9 cellular contexts compared by ENCODE assay signal in the genomic region with DNA sequence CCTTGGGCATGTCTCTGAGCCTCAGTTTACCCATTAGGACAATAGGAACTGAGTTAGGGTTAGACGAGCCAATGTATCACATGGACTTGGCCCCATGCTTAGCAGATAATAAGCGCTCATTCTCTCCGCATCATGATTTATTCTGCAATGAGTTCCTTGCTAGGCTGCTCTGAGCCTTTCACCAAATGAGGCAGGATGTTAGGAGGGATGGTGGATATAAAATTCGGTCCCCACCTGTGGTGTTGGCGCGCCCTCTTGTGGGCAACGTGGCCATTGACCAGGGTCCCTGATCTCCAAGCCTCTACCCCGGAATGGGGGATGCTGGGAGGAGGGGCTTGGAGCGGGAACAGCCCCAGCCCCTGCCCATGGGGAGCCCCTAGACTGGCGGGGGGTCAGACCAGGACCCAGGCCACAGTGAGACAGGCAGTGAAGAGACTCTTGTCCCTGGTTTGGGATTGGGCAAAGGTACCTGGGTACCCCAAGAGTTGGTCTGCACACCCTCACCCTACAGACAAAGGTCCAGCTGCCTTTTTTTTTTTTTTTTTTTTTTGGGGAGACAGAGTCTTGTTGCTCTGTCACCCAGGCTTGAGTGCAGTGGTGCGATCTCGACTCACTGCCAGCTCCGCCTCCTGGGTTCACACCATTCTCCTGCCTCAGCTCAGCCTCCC. TPM values are rescaled to one million over a fixed set of nuclear protein-coding genes. Genes with fewer than 3 reads are reported as not detected.
DNase-seq lines count a peak whose midpoint lies in the region; ATAC-seq and TF ChIP-seq lines count a peak whose summit lies in the region.
"Had no signal": no experiment of that assay in that cellular context is flagged by ENCODE, and none has a peak within 500 bp of the region (broad histone marks: within the 10 kb centered on the region; RNA-seq: fewer than 3 reads in every experiment).

No MANE protein-coding gene starts in this region.

- CTCF ChIA-PET in CD4-positive, alpha-beta memory T cell (lab: Charles Lee; ENCODE audit: partially characterized antibody), result interaction anchor here (0.7 to 4.4 kb wide), 7 partner anchors 74 to 309 kb away, joined by 3 to 28 read pairs (median 3); a partner anchor contains a TSS

- H3K27ac ChIP-seq in CD4-positive, alpha-beta memory T cell (ENCODE audit: low read depth, low read length), result no peak overlapping the region
- no peak overlapping the region for H3K27ac ChIP-seq in mesenchymal stem cell (ENCODE audit: low read length, poor library complexity, severe bottlenecking)

- H3K36me3 Mint-ChIP-seq in CD4-positive, alpha-beta memory T cell, result peaks cover 17 to 18% of the 10 kb centered on the region in 2 donors
- no peaks in the 10 kb centered on the region for H3K36me3 Mint-ChIP-seq in HFFc6 (ENCODE audit: low read depth)

- no peak overlapping the region for H2AFZ ChIP-seq in mesenchymal stem cell (ENCODE audit: low read depth, low read length)

- no peak overlapping the region for H3K4me2 ChIP-seq in mesenchymal stem cell (ENCODE audit: low read length, poor library complexity, severe bottlenecking)

- no peak overlapping the region for H4K91ac ChIP-seq in mesenchymal stem cell (ENCODE audit: low read length)

- H3K4me3 ChIP-seq in CD4-positive, alpha-beta memory T cell (ENCODE audit: low read length in 2 of 2), result no peak overlapping the region
- no peak overlapping the region for H3K4me3 ChIP-seq in mesenchymal stem cell (ENCODE audit: insufficient read depth in 1 of 2, low read depth in 1 of 2, low read length in 2 of 2)

- H3K9me3 Mint-ChIP-seq in CD4-positive, alpha-beta memory T cell, result no peaks in the 10 kb centered on the region
- H3K9me3 Mint-ChIP-seq in HFFc6, result no peaks in the 10 kb centered on the region

- no peak overlapping the region for H3K14ac ChIP-seq in mesenchymal stem cell (ENCODE audit: low read length in 2 of 2)

- peak overlapping the region in 1 of 7 donors; percentile 77 for H3K27ac Mint-ChIP-seq in CD4-positive, alpha-beta memory T cell
- no peak overlapping the region for H3K27ac Mint-ChIP-seq in HFFc6

- H2BK120ac ChIP-seq in mesenchymal stem cell (ENCODE audit: low read depth, low read length), result no peak overlapping the region

- no peak overlapping the region for H3K18ac ChIP-seq in mesenchymal stem cell (ENCODE audit: low read depth in 1 of 2, low read length in 2 of 2)

- H3K4ac ChIP-seq in mesenchymal stem cell (ENCODE audit: low read depth in 1 of 2, low read length in 2 of 2), result no peak overlapping the region

- peak; percentile 98 for TF ChIP-seq CTCF in HFFc6 (IDR thresholded peaks at IDR 0.05)

- no peak overlapping the region for H3K23ac ChIP-seq in mesenchymal stem cell (ENCODE audit: low read length in 2 of 2)

- no peaks in the 10 kb centered on the region for H3K79me1 ChIP-seq in mesenchymal stem cell (replicated peaks; ENCODE audit: low read length, poor library complexity, severe bottlenecking)

- H3K9me3 ChIP-seq in CD4-positive, alpha-beta memory T cell (ENCODE audit: control insufficient read depth in 1 of 2, low read length in 2 of 2), result no peaks in the 10 kb centered on the region
- H3K9me3 ChIP-seq in mesenchymal stem cell (ENCODE audit: control insufficient read depth, low read length), result no peaks in the 10 kb centered on the region

- H3K27me3 ChIP-seq in CD4-positive, alpha-beta memory T cell (ENCODE audit: insufficient read depth, low read length), result no peaks in the 10 kb centered on the region
- no peaks in the 10 kb centered on the region for H3K27me3 ChIP-seq in mesenchymal stem cell (ENCODE audit: control insufficient read depth in 1 of 2, insufficient read depth in 1 of 2, low read length in 2 of 2)

- H3K4me1 ChIP-seq in CD4-positive, alpha-beta memory T cell (ENCODE audit: insufficient read depth, low read length), result peaks cover 7% of the 10 kb centered on the region
- H3K4me1 ChIP-seq in mesenchymal stem cell (ENCODE audit: control insufficient read depth, insufficient read depth, low read depth, low read length), result no peaks in the 10 kb centered on the region

- no peak for ATAC-seq in HG03095 (IDR thresholded peaks at IDR 0.05; ENCODE audit: unreplicated experiment)

- no peak overlapping the region for H4K8ac ChIP-seq in mesenchymal stem cell (ENCODE audit: low read length)

- 15% methylated on average over 9 of the region's 13 CpGs for WGBS in mesenchymal stem cell

- DNase-seq in CD4-positive, alpha-beta memory T cell, result peak; percentile 75 to 82 (median 78)
- DNase-seq in HFFc6 (peak; percentile 56), NOMO-1 treated with DMSO at 0.1 percent for 48 hours (lab: John Stamatoyannopoulos, UW; ENCODE audit: unreplicated experiment) (peak; percentile 68), mesenchymal stem cell (peak; percentile 76)
- peak; percentile 54 to 79 for DNase-seq in activated CD8-positive, alpha-beta memory T cell treated with anti-CD3 and anti-CD28 coated beads for 1 hour (ENCODE audit: extremely low read depth in 1 of 2, low read depth in 1 of 2)
- peak; percentile 80 for DNase-seq in effector CD8-positive, alpha-beta T cell (lab: John Stamatoyannopoulos, UW)
- peak; percentile 56 to 60 for DNase-seq in stimulated activated CD8-positive, alpha-beta memory T cell treated with anti-CD3 and anti-CD28 coated beads, Interleukin-15, amount 100 ng/mL, for 48 hours (ENCODE audit: low read depth in 2 of 2)

- H2BK15ac ChIP-seq in mesenchymal stem cell (ENCODE audit: low read depth, poor library complexity, severe bottlenecking), result no peak overlapping the region

- no peak overlapping the region for H2BK12ac ChIP-seq in mesenchymal stem cell (ENCODE audit: low read length in 2 of 2)

- no peak overlapping the region for H3K9ac ChIP-seq in mesenchymal stem cell (ENCODE audit: low read length)

- no peak overlapping the region for H3K4me3 Mint-ChIP-seq in CD4-positive, alpha-beta memory T cell
- no peak overlapping the region for H3K4me3 Mint-ChIP-seq in HFFc6

- peaks cover 5 to 7% (median 6%) of the 10 kb centered on the region in 4 donors for H3K4me1 Mint-ChIP-seq in CD4-positive, alpha-beta memory T cell
- H3K4me1 Mint-ChIP-seq in HFFc6 (ENCODE audit: low read depth), result no peaks in the 10 kb centered on the region; the same call in 1 of the 2 replicates

- H2BK5ac ChIP-seq in mesenchymal stem cell (ENCODE audit: low read depth, low read length, poor library complexity, severe bottlenecking), result no peak overlapping the region

- H2AK5ac ChIP-seq in mesenchymal stem cell (ENCODE audit: low read length, severe bottlenecking), result no peak overlapping the region

- no peaks in the 10 kb centered on the region for H3K36me3 ChIP-seq in CD4-positive, alpha-beta memory T cell (ENCODE audit: insufficient read depth, low read length)
- peaks cover 13 to 31% of the 10 kb centered on the region in 2 experiments for H3K36me3 ChIP-seq in mesenchymal stem cell (ENCODE audit: control insufficient read depth in 1 of 2, insufficient read depth in 2 of 2, low read depth in 1 of 2, low read length in 2 of 2)

- H3K27me3 Mint-ChIP-seq in CD4-positive, alpha-beta memory T cell, result no peaks in the 10 kb centered on the region
- peaks cover 6% of the 10 kb centered on the region for H3K27me3 Mint-ChIP-seq in HFFc6 (ENCODE audit: insufficient read depth)
- H3K27me3 Mint-ChIP-seq: IgD-negative memory B cell had no signal

- intact Hi-C loops in CD4-positive, alpha-beta memory T cell (cut with micrococcal nuclease), result loop anchor here (1.0 to 5.0 kb wide), 4 partner anchors 44 to 309 kb away; a partner anchor contains a TSS

- POLR2A ChIA-PET in CD4-positive, alpha-beta memory T cell (lab: Charles Lee; ENCODE audit: partially characterized antibody), result interaction anchor here (1.1 kb wide), 1 partner anchor 309 kb away, joined by 4 read pairs; no protein-coding TSS in a partner anchor

RNA-seq across cellular contexts. Expression of a gene that starts 43.9 kb away (rescaled TPM):
- 10 to 100 TPM; 29.2 to 30.6 TPM for total RNA-seq in CD4-positive, alpha-beta memory T cell
- polyA plus RNA-seq in CD4-positive, alpha-beta memory T cell, result 10 to 100 TPM; 11.3 to 15.4 TPM
- total RNA-seq in HFFc6 (2021; fragmentation: NEBNext Ultra II Directional; extraction: Animal tissue kit (Norgen Biotek cat#: 25700)), result not detected
- 11.7 TPM for polyA plus RNA-seq in mesenchymal stem cell (2013, experiment 1 of 2)
- 12.0 TPM for polyA plus RNA-seq in mesenchymal stem cell (2013, experiment 2 of 2)

RNA-seq across cellular contexts. Expression of a gene that starts 55.1 kb away (rescaled TPM):
- total RNA-seq in CD4-positive, alpha-beta memory T cell, result 10 to 100 TPM; 29.6 to 29.7 TPM
- 10 to 100 TPM; 50.3 to 53.5 TPM for polyA plus RNA-seq in CD4-positive, alpha-beta memory T cell
- total RNA-seq in HFFc6 (2021; fragmentation: NEBNext Ultra II Directional; extraction: Animal tissue kit (Norgen Biotek cat#: 25700)), result 10 to 100 TPM; 54.2 to 65.7 (median 57.6) TPM
- polyA plus RNA-seq in mesenchymal stem cell (2013, experiment 1 of 2), result 16.5 TPM
- 16.4 TPM for polyA plus RNA-seq in mesenchymal stem cell (2013, experiment 2 of 2)

Comparison
In these comparisons a context has a peak if more than half of its experiments do, and no peak if none do; other contexts are left out.
1. RNA of a gene that starts 43.9 kb away (total RNA-seq): 29.2 to 30.6 TPM in CD4-positive, alpha-beta memory T cell; not detected in HFFc6; every median in the first group is over 10 times any median in the second.
2. Peak in every context shown above with its lines, with median percentiles within 50 percentile points of each other: DNase-seq.